ENCODE assay signal across 8 cellular contexts in genomic region chr13:74062933-74063332, GRCh38.
A peak's percentile ranks its signal among the peaks of the same experiment; 100 is the strongest.
DNase-seq lines count a peak whose midpoint lies in the region; ATAC-seq and TF ChIP-seq lines count a peak whose summit lies in the region.

No MANE protein-coding gene starts in this region.

- WGBS in mesenchymal stem cell: 42% methylated on average over 6 of the region's 6 CpGs
- 10 to 15% methylated on average over 6 of the region's 6 CpGs for WGBS in tibial nerve, 2 donors

- no peaks in the 10 kb centered on the region for H3K9me2 ChIP-seq in Karpas-422 (replicated peaks; ENCODE audit: insufficient read depth, low read length)

- H3K36me3 ChIP-seq in Karpas-422 (ENCODE audit: insufficient read depth, low read length): peaks cover 12% of the 10 kb centered on the region
- no peaks in the 10 kb centered on the region for H3K36me3 ChIP-seq in mesenchymal stem cell (ENCODE audit: control insufficient read depth in 1 of 2, insufficient read depth in 2 of 2, low read depth in 1 of 2, low read length in 2 of 2)
- H3K36me3 ChIP-seq in tibial nerve: no peaks in the 10 kb centered on the region

- no peaks in the 10 kb centered on the region for H4K20me1 ChIP-seq in Karpas-422 (ENCODE audit: insufficient read depth, low read depth, low read length)

- no peak overlapping the region for H3K14ac ChIP-seq in mesenchymal stem cell (ENCODE audit: low read length in 2 of 2)

- TF ChIP-seq CTCF in astrocyte of the spinal cord (IDR thresholded peaks at IDR 0.05; ENCODE audit: low read depth, low read length) (no peak), tibial nerve (IDR thresholded peaks at IDR 0.05) (no peak)

- H3K79me2 ChIP-seq in Karpas-422 (ENCODE audit: low read length): peaks cover 94% of the 10 kb centered on the region

- H2BK15ac ChIP-seq in mesenchymal stem cell (ENCODE audit: low read depth, poor library complexity, severe bottlenecking): no peak overlapping the region

- H3K9ac ChIP-seq in Karpas-422 (ENCODE audit: low read length) (peak overlapping the region; percentile 44), mesenchymal stem cell (ENCODE audit: low read length) (peak overlapping the region; percentile 80)

- no peak overlapping the region for H2BK5ac ChIP-seq in mesenchymal stem cell (ENCODE audit: low read depth, low read length, poor library complexity, severe bottlenecking)

- H3K9me3 ChIP-seq in Karpas-422 (ENCODE audit: low read length) (no peaks in the 10 kb centered on the region), mesenchymal stem cell (ENCODE audit: control insufficient read depth, low read length) (no peaks in the 10 kb centered on the region), tibial nerve (no peaks in the 10 kb centered on the region)

- H2AFZ ChIP-seq in Karpas-422 (ENCODE audit: low read length) (no peak overlapping the region), mesenchymal stem cell (ENCODE audit: low read depth, low read length) (no peak overlapping the region)

- peak overlapping the region; percentile 29 to 51 for H2BK12ac ChIP-seq in mesenchymal stem cell (ENCODE audit: low read length in 2 of 2)

- H3K4me1 ChIP-seq in Karpas-422 (ENCODE audit: low read length) (peaks cover 76% of the 10 kb centered on the region), mesenchymal stem cell (ENCODE audit: control insufficient read depth, insufficient read depth, low read depth, low read length) (no peaks in the 10 kb centered on the region), tibial nerve (peaks cover 0 to 61% (median 18%) of the 10 kb centered on the region in 4 donors)

- no peak for TF ChIP-seq EP300 in tibial nerve (IDR thresholded peaks at IDR 0.05)

- H3K4ac ChIP-seq in mesenchymal stem cell (ENCODE audit: low read depth in 1 of 2, low read length in 2 of 2): peak overlapping the region in 1 of 2 experiments; percentile 79

- no peak for TF ChIP-seq POLR2A in tibial nerve (IDR thresholded peaks at IDR 0.05)

- H3K18ac ChIP-seq in mesenchymal stem cell (ENCODE audit: low read depth in 1 of 2, low read length in 2 of 2): peak overlapping the region in 1 of 2 experiments; percentile 48

- peak overlapping the region; percentile 36 for H3K4me3 ChIP-seq in Karpas-422 (ENCODE audit: low read length)
- H3K4me3 ChIP-seq in astrocyte of the spinal cord (ENCODE audit: low read depth, low read length): peak overlapping the region; percentile 1
- H3K4me3 ChIP-seq in mesenchymal stem cell (ENCODE audit: insufficient read depth in 1 of 2, low read depth in 1 of 2, low read length in 2 of 2): peak overlapping the region in 1 of 2 experiments; percentile 71
- H3K4me3 ChIP-seq in tibial nerve: peak overlapping the region in 2 of 4 donors; percentile 13 to 36

- in situ Hi-C loops in G401 (cut with HindIII; ENCODE audit: low sequenced_read_pairs) (no loop called here), astrocyte of the spinal cord (cut with HindIII; ENCODE audit: low sequenced_read_pairs) (no loop called here)

- peak; percentile 81 for ATAC-seq in GM21526 (IDR thresholded peaks at IDR 0.05; ENCODE audit: low FRiP score, unreplicated experiment)

- H3K23ac ChIP-seq in mesenchymal stem cell (ENCODE audit: low read length in 2 of 2): no peak overlapping the region

- no peaks in the 10 kb centered on the region for H3K27me3 ChIP-seq in Karpas-422 (ENCODE audit: low read length)
- no peaks in the 10 kb centered on the region for H3K27me3 ChIP-seq in mesenchymal stem cell (ENCODE audit: control insufficient read depth in 1 of 2, insufficient read depth in 1 of 2, low read length in 2 of 2)
- no peaks in the 10 kb centered on the region for H3K27me3 ChIP-seq in tibial nerve

- H3K4me2 ChIP-seq in Karpas-422 (ENCODE audit: low read depth, low read length, poor library complexity, severe bottlenecking) (peak overlapping the region; percentile 56), mesenchymal stem cell (ENCODE audit: low read length, poor library complexity, severe bottlenecking) (peak overlapping the region; percentile 53)

- no peak overlapping the region for H2BK120ac ChIP-seq in mesenchymal stem cell (ENCODE audit: low read depth, low read length)

- H4K8ac ChIP-seq in mesenchymal stem cell (ENCODE audit: low read length): peak overlapping the region; percentile 61

- DNase-seq in G401 (ENCODE audit: low spot score) (peak; percentile 87), Karpas-422 (peak; percentile 80), astrocyte of the spinal cord (ENCODE audit: low read depth, low spot score) (peak; percentile 68), mesenchymal stem cell (peak; percentile 74), tibial nerve (ENCODE audit: low spot score in 2 of 2) (peak in 1 of 2 donors; percentile 18), T1000 (lab: John Stamatoyannopoulos, UW) (no peak), activated gamma-delta T cell (lab: John Stamatoyannopoulos, UW) (no peak)

- no peak overlapping the region for H4K91ac ChIP-seq in mesenchymal stem cell (ENCODE audit: low read length)

- H2AK5ac ChIP-seq in mesenchymal stem cell (ENCODE audit: low read length, severe bottlenecking): no peak overlapping the region

- H3K79me1 ChIP-seq in mesenchymal stem cell (replicated peaks; ENCODE audit: low read length, poor library complexity, severe bottlenecking): peaks cover 20% of the 10 kb centered on the region

- H3K27ac ChIP-seq in Karpas-422 (ENCODE audit: low read length) (peak overlapping the region; percentile 61), mesenchymal stem cell (ENCODE audit: low read length, poor library complexity, severe bottlenecking) (peak overlapping the region; percentile 33), tibial nerve (peak overlapping the region in 3 of 4 donors; percentile 62 to 74 (median 63))

Comparison
In these comparisons a context has a peak if more than half of its experiments do, and no peak if none do; other contexts are left out.
1. DNase-seq: peak in G401 (single experiment), Karpas-422 (single experiment), astrocyte of the spinal cord (single experiment) and mesenchymal stem cell (single experiment); none in T1000 (single experiment) and activated gamma-delta T cell (single experiment).
2. Peak in every context shown above with its lines, with median percentiles within 50 percentile points of each other: H3K27ac ChIP-seq.